15 cellular contexts compared by ENCODE assay signal in genomic region chr7:55526329-55526728, GRCh38. TPM values are rescaled to one million over a fixed set of nuclear protein-coding genes. Genes with fewer than 3 reads are reported as not detected.
DNase-seq lines count a peak whose midpoint lies in the region; ATAC-seq and TF ChIP-seq lines count a peak whose summit lies in the region.
"Had no signal": no experiment of that assay in that cellular context is flagged by ENCODE, and none has a peak within 500 bp of the region (broad histone marks: within the 10 kb centered on the region; RNA-seq: fewer than 3 reads in every experiment).

No MANE protein-coding gene starts in this region.

- H3K4me3 Mint-ChIP-seq in IgD-negative memory B cell, result peak overlapping the region in 3 of 4 donors; percentile 44 to 90 (median 84)
- H3K4me3 Mint-ChIP-seq: activated CD4-positive, alpha-beta memory T cell treated with anti-CD3 and anti-CD28 coated beads for 36 hours; activated T-cell treated with anti-CD3 and anti-CD28 coated beads, Interleukin-2, amount 50 U/mL, for 72 hours; naive thymus-derived CD8-positive, alpha-beta T cell had no signal

- peaks cover 0 to 15% of the 10 kb centered on the region in 2 donors for H3K4me1 ChIP-seq in left lung

- H3K9me3 ChIP-seq in WERI-Rb-1 (ENCODE audit: severe bottlenecking) (no peaks in the 10 kb centered on the region), left lung (no peaks in the 10 kb centered on the region)
- H3K9me3 ChIP-seq: lower lobe of right lung had no signal

- H3K36me3 Mint-ChIP-seq in IgD-negative memory B cell, result peaks cover 1% of the 10 kb centered on the region

- no peaks in the 10 kb centered on the region for H3K9me3 Mint-ChIP-seq in IgD-negative memory B cell
- H3K9me3 Mint-ChIP-seq: activated CD4-positive, alpha-beta memory T cell treated with anti-CD3 and anti-CD28 coated beads for 36 hours; activated T-cell treated with anti-CD3 and anti-CD28 coated beads, Interleukin-2, amount 50 U/mL, for 72 hours; naive thymus-derived CD8-positive, alpha-beta T cell had no signal

- H3K27ac Mint-ChIP-seq in IgD-negative memory B cell, result peak overlapping the region; percentile 73 to 97 (median 76)
- H3K27ac Mint-ChIP-seq: activated CD4-positive, alpha-beta memory T cell treated with anti-CD3 and anti-CD28 coated beads for 36 hours; activated T-cell treated with anti-CD3 and anti-CD28 coated beads, Interleukin-2, amount 50 U/mL, for 72 hours had no signal

- ATAC-seq in left lung, result peak; percentile 15
- no peak for ATAC-seq in GM21528 (IDR thresholded peaks at IDR 0.05; ENCODE audit: low FRiP score, unreplicated experiment)
- ATAC-seq: activated T-cell treated with anti-CD3 and anti-CD28 coated beads, Interleukin-2, amount 50 U/mL, for 72 hours had no signal

- H3K27me3 ChIP-seq in WERI-Rb-1 (ENCODE audit: insufficient read depth, low read depth, severe bottlenecking) (no peaks in the 10 kb centered on the region), left lung (no peaks in the 10 kb centered on the region)

- intact Hi-C loops in left lung (cut with DNase I), result no loop called here

- H3K36me3 ChIP-seq in WERI-Rb-1 (no peaks in the 10 kb centered on the region; the same call in 1 of the 2 replicates), left lung (no peaks in the 10 kb centered on the region)
- H3K36me3 ChIP-seq: lower lobe of right lung had no signal

- TF ChIP-seq CTCF in WERI-Rb-1 (IDR thresholded peaks at IDR 0.05; ENCODE audit: low read depth, low read length) (no peak), left lung (IDR thresholded peaks at IDR 0.05) (no peak)

- no peaks in the 10 kb centered on the region for H3K27me3 Mint-ChIP-seq in IgD-negative memory B cell
- H3K27me3 Mint-ChIP-seq: activated CD4-positive, alpha-beta memory T cell treated with anti-CD3 and anti-CD28 coated beads for 36 hours; naive thymus-derived CD8-positive, alpha-beta T cell had no signal

- H3K4me1 Mint-ChIP-seq in IgD-negative memory B cell, result peaks cover 66 to 74% (median 68%) of the 10 kb centered on the region in 3 donors

- no peak overlapping the region for H3K27ac ChIP-seq in WERI-Rb-1
- no peak overlapping the region for H3K27ac ChIP-seq in left lung
- peak overlapping the region; percentile 16 for H3K27ac ChIP-seq in substantia nigra (ENCODE audit: low read depth, low read length, poor library complexity, severe bottlenecking)
- H3K27ac ChIP-seq: lower lobe of right lung had no signal

- H3K4me3 ChIP-seq in WERI-Rb-1 (ENCODE audit: low read depth, low read length) (peak overlapping the region; percentile 23), left lung (no peak overlapping the region)
- H3K4me3 ChIP-seq: lower lobe of right lung had no signal

- DNase-seq in WERI-Rb-1 (peak; percentile 37), left lung (no peak), substantia nigra (lab: John Stamatoyannopoulos, UW) (peak in 13 of 49 donors; percentile 8 to 64 (median 34)), NCI-H1417 (lab: John Stamatoyannopoulos, UW) (no peak)
- no peak for DNase-seq in stimulated activated CD4-positive, alpha-beta T cell treated with anti-CD3 and anti-CD28 coated beads, Interleukin-2, amount 100 ng/mL, for 48 hours
- DNase-seq: activated CD4-positive, alpha-beta memory T cell treated with anti-CD3 and anti-CD28 coated beads for 36 hours; activated T-cell treated with anti-CD3 and anti-CD28 coated beads, Interleukin-2, amount 50 U/mL, for 72 hours; amniotic stem cell; DMS53; lower lobe of right lung; naive thymus-derived CD8-positive, alpha-beta T cell; NCI-H187; NCI-H510A treated with DMSO at 0.1 percent for 48 hours had no signal

RNA-seq across cellular contexts. Expression of gene VOPP1, which starts 46.0 kb away (rescaled TPM):
- 70.2 TPM for polyA plus RNA-seq in IgD-negative memory B cell
- 10 to 100 TPM; 49.3 to 68.5 TPM for total RNA-seq in left lung
